ENCODE assay signal across 8 cellular contexts in the genomic region with DNA sequence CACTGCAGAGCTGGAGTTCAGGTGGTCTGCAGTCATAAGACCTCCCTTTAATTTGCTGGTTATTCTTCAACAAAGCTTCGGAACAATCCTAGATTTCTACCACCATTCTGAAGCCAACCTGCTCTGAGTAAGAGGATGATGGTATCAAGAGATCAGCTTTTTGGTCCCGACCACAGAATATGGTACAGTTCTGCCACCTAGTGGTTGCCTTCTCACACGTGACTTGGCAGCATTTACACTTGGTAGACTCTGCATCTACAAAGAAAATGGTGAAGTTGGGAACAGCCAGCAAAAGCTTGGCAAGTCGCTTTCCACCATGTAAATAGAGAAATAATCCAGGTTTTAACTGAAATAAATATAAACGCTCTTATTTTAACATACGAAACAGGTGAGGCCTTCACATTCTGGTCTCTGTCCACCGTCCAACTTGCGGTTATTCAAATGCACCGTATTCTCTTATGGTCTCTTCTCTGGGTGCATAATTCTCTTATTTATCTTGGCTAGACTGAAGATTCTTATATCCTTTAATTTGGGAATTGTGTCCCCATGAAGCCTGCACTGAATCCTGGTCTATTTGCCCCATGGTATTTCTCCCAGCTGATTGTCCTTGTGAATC.
DNase-seq lines count a peak whose midpoint lies in the region; ATAC-seq, FAIRE-seq and TF ChIP-seq lines count a peak whose summit lies in the region.

No MANE protein-coding gene starts in this region.

- H3K27ac ChIP-seq in A673 (ENCODE audit: low read depth, low read length, poor library complexity, severe bottlenecking) = no peak overlapping the region
- no peak overlapping the region for H3K27ac ChIP-seq in Peyer's patch
- no peak overlapping the region for H3K27ac ChIP-seq in GM12878 (ENCODE audit: control insufficient read depth, insufficient read depth)

- no peak overlapping the region for H3K9ac ChIP-seq in GM12878 (ENCODE audit: control insufficient read depth, insufficient read depth, low read length)

- H3K27me3 ChIP-seq in A673 (replicated peaks; ENCODE audit: insufficient read depth, low read depth, low read length, poor library complexity) = peaks cover 39% of the 10 kb centered on the region
- H3K27me3 ChIP-seq in Peyer's patch = no peaks in the 10 kb centered on the region
- no peaks in the 10 kb centered on the region for H3K27me3 ChIP-seq in GM12878 (replicated peaks in 1 of 2; ENCODE audit: control insufficient read depth in 2 of 2, insufficient read depth in 2 of 2, low read length in 1 of 2)

- H3K4me3 ChIP-seq in A673 (ENCODE audit: low read depth, low read length, poor library complexity, severe bottlenecking) = no peak overlapping the region
- no peak overlapping the region for H3K4me3 ChIP-seq in Peyer's patch
- no peak overlapping the region for H3K4me3 ChIP-seq in GM12878

- no peak overlapping the region for H3K4me3 Mint-ChIP-seq in HFFc6

- peak; percentile 86 for TF ChIP-seq RAD21 in GM12878 (IDR thresholded peaks at IDR 0.05; ENCODE audit: insufficient read depth, low read depth, low read length)

- H3K27ac Mint-ChIP-seq in HFFc6 = no peak overlapping the region

- no peaks in the 10 kb centered on the region for H3K36me3 Mint-ChIP-seq in HFFc6 (ENCODE audit: low read depth)

- H3K4me1 Mint-ChIP-seq in HFFc6 (ENCODE audit: low read depth) = no peaks in the 10 kb centered on the region

- RAD21 ChIA-PET in GM12878 (lab: Charles Lee; ENCODE audit: unreplicated experiment) = interaction anchor here (1.0 to 4.9 kb wide), 2 partner anchors 436 to 580 kb away, joined by 4 to 26 read pairs; no protein-coding TSS in a partner anchor

- peak; percentile 98 for FAIRE-seq in GM12878 (lab: Jason Lieb, UNC)
- peak; percentile 98 for FAIRE-seq in islet of Langerhans (lab: Jason Lieb, UNC)

- in situ Hi-C loops in GM12878 (cut with MboI) = loop anchor here (5.0 kb wide), 1 partner anchor 577 kb away; no protein-coding TSS in a partner anchor

- SMC1A ChIA-PET in GM12878 (lab: Charles Lee; ENCODE audit: uncharacterized antibody, unreplicated experiment) = interaction anchor here (0.6 to 3.5 kb wide), 4 partner anchors 574 to 815 kb away, joined by 3 to 29 read pairs (median 6); no protein-coding TSS in a partner anchor

- CTCF ChIA-PET in A673 (lab: Charles Lee) (interaction anchor here (1.0 to 1.1 kb wide), 2 partner anchors 580 to 640 kb away, joined by 3 to 21 read pairs; no protein-coding TSS in a partner anchor), GM12878 (lab: Yijun Ruan, JAX) (interaction anchor here (0.7 to 3.4 kb wide), 14 partner anchors 9 to 587 kb away, joined by 3 to 46 read pairs (median 5); no protein-coding TSS in a partner anchor)

- no peaks in the 10 kb centered on the region for H4K20me1 ChIP-seq in GM12878 (ENCODE audit: control insufficient read depth, insufficient read depth)

- H3K4me1 ChIP-seq in A673 (ENCODE audit: insufficient read depth, low read length, poor library complexity, severe bottlenecking) (no peaks in the 10 kb centered on the region), Peyer's patch (no peaks in the 10 kb centered on the region), GM12878 (ENCODE audit: control insufficient read depth, insufficient read depth, low read length) (no peaks in the 10 kb centered on the region)

- no peaks in the 10 kb centered on the region for H3K79me2 ChIP-seq in GM12878 (ENCODE audit: control insufficient read depth, insufficient read depth, low read length)

- TF ChIP-seq CTCF in A673 (conservative IDR thresholded peaks at IDR 0.05; ENCODE audit: low read depth, low read length) (peak; percentile 86), GM12872 (IDR thresholded peaks at IDR 0.05; ENCODE audit: insufficient read depth, low read depth, low read length) (peak; percentile 83), HFFc6 (IDR thresholded peaks at IDR 0.05) (peak; percentile 91), Peyer's patch (IDR thresholded peaks at IDR 0.05) (peak in 4 of 6 experiments; percentile 41 to 67 (median 64)), GM12878 (IDR thresholded peaks at IDR 0.05 in 2 of 3, conservative IDR thresholded peaks at IDR 0.05 in 1 of 3; ENCODE audit: control insufficient read depth in 2 of 3, extremely low read depth in 1 of 3, insufficient read depth in 1 of 3, low read depth in 3 of 3, low read length in 3 of 3) (peak; percentile 67 to 81 (median 79))

- no peaks in the 10 kb centered on the region for H3K9me3 Mint-ChIP-seq in HFFc6

- H3K36me3 ChIP-seq in A673 (ENCODE audit: insufficient read depth, low read length, poor library complexity, severe bottlenecking) (no peaks in the 10 kb centered on the region), Peyer's patch (no peaks in the 10 kb centered on the region), GM12878 (ENCODE audit: control insufficient read depth in 2 of 2, insufficient read depth in 2 of 2, low read length in 1 of 2) (no peaks in the 10 kb centered on the region)

- TF ChIP-seq POLR2A in Peyer's patch (IDR thresholded peaks at IDR 0.05) (no peak), GM12878 (IDR thresholded peaks at IDR 0.05; ENCODE audit: low read depth, low read length) (no peak)

- H3K4me2 ChIP-seq in GM12878 (ENCODE audit: control insufficient read depth, insufficient read depth) = no peak overlapping the region

- DNase-seq in A673 (ENCODE audit: low spot score) (peak; percentile 78), HFFc6 (peak; percentile 70), M059J (ENCODE audit: low read depth) (peak; percentile 69), Peyer's patch (peak in 1 of 3 donors; percentile 64), GM12878 (ENCODE audit: low read depth, low spot score) (peak; percentile 27)
- peak; percentile 42 for DNase-seq in stimulated activated CD4-positive, alpha-beta T cell treated with anti-CD3 and anti-CD28 coated beads, Interleukin-4, amount 100 ng/mL, for 24 hours

- peaks cover 1% of the 10 kb centered on the region; the same call in 1 of the 2 replicates for H3K27me3 Mint-ChIP-seq in HFFc6 (ENCODE audit: insufficient read depth)

- H3K9me3 ChIP-seq in A673 (ENCODE audit: low read depth, low read length, poor library complexity, severe bottlenecking) (no peaks in the 10 kb centered on the region), Peyer's patch (no peaks in the 10 kb centered on the region), GM12878 (replicated peaks; ENCODE audit: control insufficient read depth, insufficient read depth, low read length) (no peaks in the 10 kb centered on the region)

- H2AFZ ChIP-seq in GM12878 (ENCODE audit: control insufficient read depth, low read depth, low read length) = no peak overlapping the region

- peak; percentile 96 for ATAC-seq in GM12878

- 27% methylated on average over 9 of the region's 9 CpGs for WGBS in GM12878 (ENCODE audit: insufficient coverage, insufficient replicate concordance, low lambda C conversion rate, missing lambda C conversion rate)

- POLR2A ChIA-PET in A673 (lab: Charles Lee; ENCODE audit: low non-redundant PET) = interaction anchor here (0.7 kb wide), 1 partner anchor 580 kb away, joined by 3 read pairs; no protein-coding TSS in a partner anchor
- POLR2A ChIA-PET in GM12878 (lab: Charles Lee) = no interaction called here

- BruUV-seq in A673 (replicated peaks; lab: Mats Ljungman, UMichigan) (no TSS peak), GM12878 (replicated peaks; lab: Mats Ljungman, UMichigan) (no TSS peak)

- no peak for TF ChIP-seq EP300 in GM12878 (IDR thresholded peaks at IDR 0.05; ENCODE audit: borderline replicate concordance in 1 of 2, control insufficient read depth in 1 of 2, low read depth in 2 of 2, low read length in 2 of 2)

- intact Hi-C loops in A673 (cut with micrococcal nuclease; ENCODE audit: unreplicated experiment) (loop anchor here (1.0 to 10.0 kb wide), 2 partner anchors 435 to 579 kb away; no protein-coding TSS in a partner anchor), GM12878 (cut with micrococcal nuclease; ENCODE audit: unreplicated experiment) (loop anchor here (1.0 to 5.0 kb wide), 4 partner anchors 438 to 1439 kb away; no protein-coding TSS in a partner anchor)

TF ChIP-seq in GM12878, 131 proteins besides CTCF, POLR2A, EP300 and RAD21:
- peak; percentile 93 to 97 for TF ChIP-seq BHLHE40 (IDR thresholded peaks at IDR 0.05; ENCODE audit: borderline replicate concordance in 1 of 2, low read depth in 2 of 2, low read length in 1 of 2)
- TF ChIP-seq, protein P1, sequence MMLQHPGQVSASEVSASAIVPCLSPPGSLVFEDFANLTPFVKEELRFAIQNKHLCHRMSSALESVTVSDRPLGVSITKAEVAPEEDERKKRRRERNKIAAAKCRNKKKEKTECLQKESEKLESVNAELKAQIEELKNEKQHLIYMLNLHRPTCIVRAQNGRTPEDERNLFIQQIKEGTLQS (IDR thresholded peaks at IDR 0.05; ENCODE audit: borderline replicate concordance, extremely low read depth, low read depth, low read length) = peak; percentile 55; the same call in 1 of the 2 replicates
- no peak for TF ChIP-seq DPF2 (IDR thresholded peaks at IDR 0.05)
- peak; percentile 85 for TF ChIP-seq RAD51 (IDR thresholded peaks at IDR 0.05)
- TF ChIP-seq ASH2L (IDR thresholded peaks at IDR 0.05; ENCODE audit: borderline replicate concordance, low read depth) = no peak
- TF ChIP-seq, protein P2, sequence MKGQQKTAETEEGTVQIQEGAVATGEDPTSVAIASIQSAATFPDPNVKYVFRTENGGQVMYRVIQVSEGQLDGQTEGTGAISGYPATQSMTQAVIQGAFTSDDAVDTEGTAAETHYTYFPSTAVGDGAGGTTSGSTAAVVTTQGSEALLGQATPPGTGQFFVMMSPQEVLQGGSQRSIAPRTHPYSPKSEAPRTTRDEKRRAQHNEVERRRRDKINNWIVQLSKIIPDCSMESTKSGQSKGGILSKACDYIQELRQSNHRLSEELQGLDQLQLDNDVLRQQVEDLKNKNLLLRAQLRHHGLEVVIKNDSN (IDR thresholded peaks at IDR 0.05; ENCODE audit: borderline replicate concordance, extremely low read length, insufficient read depth, low read depth, low read length) = peak; percentile 52
- 0 out of 2 replicates have a peak, but pooled peaks have one; percentile 55 for TF ChIP-seq YY1 (IDR thresholded peaks at IDR 0.05; ENCODE audit: low read depth, low read length)
- TF ChIP-seq SMC3 (IDR thresholded peaks at IDR 0.05; ENCODE audit: borderline replicate concordance, low read length) = peak; percentile 79; the same call in 1 of the 2 replicates
- no peak for TF ChIP-seq EGR1 (IDR thresholded peaks at IDR 0.05; ENCODE audit: borderline replicate concordance in 1 of 2, low read depth in 2 of 2, low read length in 2 of 2)
- TF ChIP-seq, protein P3, sequence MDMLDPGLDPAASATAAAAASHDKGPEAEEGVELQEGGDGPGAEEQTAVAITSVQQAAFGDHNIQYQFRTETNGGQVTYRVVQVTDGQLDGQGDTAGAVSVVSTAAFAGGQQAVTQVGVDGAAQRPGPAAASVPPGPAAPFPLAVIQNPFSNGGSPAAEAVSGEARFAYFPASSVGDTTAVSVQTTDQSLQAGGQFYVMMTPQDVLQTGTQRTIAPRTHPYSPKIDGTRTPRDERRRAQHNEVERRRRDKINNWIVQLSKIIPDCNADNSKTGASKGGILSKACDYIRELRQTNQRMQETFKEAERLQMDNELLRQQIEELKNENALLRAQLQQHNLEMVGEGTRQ (IDR thresholded peaks at IDR 0.05; ENCODE audit: borderline replicate concordance, low read depth, low read length) = peak; percentile 43; the same call in 1 of the 2 replicates
- no peak for TF ChIP-seq SREBF1 (IDR thresholded peaks at IDR 0.05; ENCODE audit: low read length)
- peak; percentile 74 for TF ChIP-seq RUNX3 (IDR thresholded peaks at IDR 0.05; ENCODE audit: low read length)
